8 cellular contexts compared by ENCODE assay signal in genomic region chr19:10517361-10517759, GRCh38. TPM values are rescaled to one million over a fixed set of nuclear protein-coding genes. Genes with fewer than 3 reads are reported as not detected.
DNase-seq lines count a peak whose midpoint lies in the region; ATAC-seq and TF ChIP-seq lines count a peak whose summit lies in the region.

A gene with protein sequence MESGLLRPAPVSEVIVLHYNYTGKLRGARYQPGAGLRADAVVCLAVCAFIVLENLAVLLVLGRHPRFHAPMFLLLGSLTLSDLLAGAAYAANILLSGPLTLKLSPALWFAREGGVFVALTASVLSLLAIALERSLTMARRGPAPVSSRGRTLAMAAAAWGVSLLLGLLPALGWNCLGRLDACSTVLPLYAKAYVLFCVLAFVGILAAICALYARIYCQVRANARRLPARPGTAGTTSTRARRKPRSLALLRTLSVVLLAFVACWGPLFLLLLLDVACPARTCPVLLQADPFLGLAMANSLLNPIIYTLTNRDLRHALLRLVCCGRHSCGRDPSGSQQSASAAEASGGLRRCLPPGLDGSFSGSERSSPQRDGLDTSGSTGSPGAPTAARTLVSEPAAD (minus strand): TSS chr19:10517447. CDS start chr19:10515011, 2,436 bp downstream.

- WGBS in esophagus muscularis mucosa, result 3% methylated on average over 8 of the region's 39 CpGs
- no CpG with 5 or more reads among the region's 39 CpGs for WGBS in neuronal stem cell (ENCODE audit: extremely low coverage in 2 of 2, insufficient read length in 2 of 2, insufficient replicate concordance in 1 of 2), 2 donors

- no peaks in the 10 kb centered on the region for H3K36me3 ChIP-seq in right atrium auricular region
- no peaks in the 10 kb centered on the region for H3K36me3 ChIP-seq in esophagus muscularis mucosa
- H3K36me3 ChIP-seq in neuronal stem cell (replicated peaks in 1 of 2; ENCODE audit: control insufficient read depth in 2 of 2, insufficient read depth in 2 of 2, low read length in 2 of 2), result peaks cover 0 to 3% of the 10 kb centered on the region in 2 donors

- H3K4me1 ChIP-seq in right atrium auricular region (peaks cover 0 to 31% of the 10 kb centered on the region in 2 donors), esophagus muscularis mucosa (peaks cover 20 to 35% (median 31%) of the 10 kb centered on the region in 4 donors), neuronal stem cell (ENCODE audit: control insufficient read depth in 2 of 2, insufficient read depth in 1 of 2, low read depth in 1 of 2, low read length in 2 of 2) (peaks cover 11 to 17% of the 10 kb centered on the region in 2 donors)

- intact Hi-C loops in Right ventricle myocardium superior (cut with DNase I), result no loop called here
- intact Hi-C loops in esophagus muscularis mucosa (cut with DNase I), result no loop called here

- peak within 1 kb of the TSS; percentile 91 for H2AK5ac ChIP-seq in neuronal stem cell (ENCODE audit: low read depth, low read length)

- peak within 1 kb of the TSS; percentile 68 for H2BK12ac ChIP-seq in neuronal stem cell (ENCODE audit: low read length)

- H3K9me3 ChIP-seq in right atrium auricular region (no peaks in the 10 kb centered on the region), esophagus muscularis mucosa (no peaks in the 10 kb centered on the region), neuronal stem cell (replicated peaks in 1 of 2; ENCODE audit: control insufficient read depth in 2 of 2, insufficient read depth in 1 of 2, low read depth in 1 of 2, low read length in 2 of 2) (peaks cover 0 to 3% of the 10 kb centered on the region in 2 donors)

- TF ChIP-seq POLR2A in esophagus muscularis mucosa (IDR thresholded peaks at IDR 0.05; ENCODE audit: low read depth) (no peak), erythroblast (IDR thresholded peaks at IDR 0.05; ENCODE audit: low read length) (no peak)

- no peak within 1 kb of the TSS for H4K8ac ChIP-seq in neuronal stem cell (ENCODE audit: low read depth, low read length)

- H3K18ac ChIP-seq in neuronal stem cell (ENCODE audit: low read length), result peak within 1 kb of the TSS; percentile 97

- H3K4ac ChIP-seq in neuronal stem cell (ENCODE audit: low read length), result no peak within 1 kb of the TSS

- peaks cover 5 to 22% of the 10 kb centered on the region in 2 donors for H3K27me3 ChIP-seq in right atrium auricular region
- H3K27me3 ChIP-seq in esophagus muscularis mucosa, result peaks cover 3 to 99% (median 65%) of the 10 kb centered on the region in 4 donors
- H3K27me3 ChIP-seq in neuronal stem cell (ENCODE audit: control insufficient read depth in 3 of 3, insufficient read depth in 3 of 3, low read depth in 1 of 3, low read length in 3 of 3), result peaks cover 0 to 91% (median 50%) of the 10 kb centered on the region in 3 experiments

- H2BK5ac ChIP-seq in neuronal stem cell (ENCODE audit: low read length), result peak within 1 kb of the TSS; percentile 71

- peak within 1 kb of the TSS; percentile 99 for H2BK15ac ChIP-seq in neuronal stem cell (ENCODE audit: low read length)

- peak within 1 kb of the TSS in 1 of 2 donors; percentile 45 for H3K4me3 ChIP-seq in right atrium auricular region
- H3K4me3 ChIP-seq in esophagus muscularis mucosa, result peak within 1 kb of the TSS; percentile 31 to 50 (median 34)
- peak within 1 kb of the TSS; percentile 23 to 87 for H3K4me3 ChIP-seq in neuronal stem cell (ENCODE audit: low read length in 2 of 2)

- peak within 1 kb of the TSS; percentile 71 for H3K4me2 ChIP-seq in neuronal stem cell (ENCODE audit: insufficient read depth, low read length, poor library complexity, severe bottlenecking)

- peak; percentile 44 for DNase-seq in Right ventricle myocardium superior
- DNase-seq in right atrium auricular region (ENCODE audit: low spot score), result no peak
- no peak for DNase-seq in esophagus muscularis mucosa (ENCODE audit: extremely low spot score)
- no peak for DNase-seq in neuronal stem cell (ENCODE audit: low spot score)
- DNase-seq in stimulated activated CD4-positive, alpha-beta T cell treated with anti-CD3 and anti-CD28 coated beads, Interleukin-4, amount 100 ng/mL, for 1 hour, result no peak
- no peak for DNase-seq in erythroblast (lab: John Stamatoyannopoulos, UW)

- H2BK120ac ChIP-seq in neuronal stem cell (ENCODE audit: low read depth, low read length), result peak within 1 kb of the TSS; percentile 78

- H4K91ac ChIP-seq in neuronal stem cell (ENCODE audit: low read depth, low read length, poor library complexity), result peak within 1 kb of the TSS; percentile 48

- no peak for TF ChIP-seq EP300 in esophagus muscularis mucosa (IDR thresholded peaks at IDR 0.05)

- H2AFZ ChIP-seq in neuronal stem cell (ENCODE audit: low read length), result peak within 1 kb of the TSS; percentile 52

- H3K27ac ChIP-seq in right atrium auricular region (no peak within 1 kb of the TSS), esophagus muscularis mucosa (replicated peaks in 1 of 4) (no peak within 1 kb of the TSS), neuronal stem cell (replicated peaks; ENCODE audit: low read length) (no peak within 1 kb of the TSS)

- H3K14ac ChIP-seq in neuronal stem cell (ENCODE audit: low read length), result peak within 1 kb of the TSS; percentile 32

- peaks cover 2% of the 10 kb centered on the region for H3K79me1 ChIP-seq in neuronal stem cell (ENCODE audit: low read depth, low read length)

- peak within 1 kb of the TSS; percentile 5 for H3K23ac ChIP-seq in neuronal stem cell (ENCODE audit: low read depth, low read length, poor library complexity)

- peak; percentile 49 for ATAC-seq in Right ventricle myocardium superior (ENCODE audit: poor library complexity)
- peak; percentile 66 for ATAC-seq in SK-N-SH treated with all-trans-retinoic acid at 6 μM for 48 hours
- ATAC-seq in HG02571 (IDR thresholded peaks at IDR 0.05; ENCODE audit: unreplicated experiment), result no peak

- no peak for TF ChIP-seq CTCF in right atrium auricular region (IDR thresholded peaks at IDR 0.05)
- TF ChIP-seq CTCF in esophagus muscularis mucosa (IDR thresholded peaks at IDR 0.05), result no peak

- peak within 1 kb of the TSS; percentile 75 for H3K9ac ChIP-seq in neuronal stem cell (ENCODE audit: low read depth, low read length, poor library complexity)

TF ChIP-seq in SK-N-SH treated with all-trans-retinoic acid at 6 μM for 48 hours, 23 proteins besides CTCF, POLR2A, EP300 and RAD21 (continues in another document):
- TF ChIP-seq SNAI2 (CRISPR knock-in tag; IDR thresholded peaks at IDR 0.05), result no peak
- no peak for TF ChIP-seq OSR1 (CRISPR knock-in tag; IDR thresholded peaks at IDR 0.05)
- no peak for TF ChIP-seq RARB (CRISPR knock-in tag; IDR thresholded peaks at IDR 0.05)
- no peak for TF ChIP-seq ZNF70 (CRISPR knock-in tag; IDR thresholded peaks at IDR 0.05)
- TF ChIP-seq ESRRG (CRISPR knock-in tag; IDR thresholded peaks at IDR 0.05), result no peak
- TF ChIP-seq, protein P1, sequence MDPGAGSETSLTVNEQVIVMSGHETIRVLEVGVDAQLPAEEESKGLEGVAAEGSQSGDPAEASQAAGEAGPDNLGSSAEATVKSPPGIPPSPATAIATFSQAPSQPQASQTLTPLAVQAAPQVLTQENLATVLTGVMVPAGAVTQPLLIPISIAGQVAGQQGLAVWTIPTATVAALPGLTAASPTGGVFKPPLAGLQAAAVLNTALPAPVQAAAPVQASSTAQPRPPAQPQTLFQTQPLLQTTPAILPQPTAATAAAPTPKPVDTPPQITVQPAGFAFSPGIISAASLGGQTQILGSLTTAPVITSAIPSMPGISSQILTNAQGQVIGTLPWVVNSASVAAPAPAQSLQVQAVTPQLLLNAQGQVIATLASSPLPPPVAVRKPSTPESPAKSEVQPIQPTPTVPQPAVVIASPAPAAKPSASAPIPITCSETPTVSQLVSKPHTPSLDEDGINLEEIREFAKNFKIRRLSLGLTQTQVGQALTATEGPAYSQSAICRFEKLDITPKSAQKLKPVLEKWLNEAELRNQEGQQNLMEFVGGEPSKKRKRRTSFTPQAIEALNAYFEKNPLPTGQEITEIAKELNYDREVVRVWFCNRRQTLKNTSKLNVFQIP (CRISPR knock-in tag; IDR thresholded peaks at IDR 0.05; ENCODE audit: borderline replicate concordance, low read depth), result no peak
- no peak for TF ChIP-seq ZFP3 (CRISPR knock-in tag; IDR thresholded peaks at IDR 0.05)
- no peak for TF ChIP-seq ZFP30 (CRISPR knock-in tag; IDR thresholded peaks at IDR 0.05)
- TF ChIP-seq ZNF8 (CRISPR knock-in tag; IDR thresholded peaks at IDR 0.05), result no peak
- TF ChIP-seq ISL1 (CRISPR knock-in tag; IDR thresholded peaks at IDR 0.05), result no peak
- TF ChIP-seq BACH2 (CRISPR knock-in tag; IDR thresholded peaks at IDR 0.05; ENCODE audit: borderline replicate concordance), result no peak
- TF ChIP-seq, protein P2, sequence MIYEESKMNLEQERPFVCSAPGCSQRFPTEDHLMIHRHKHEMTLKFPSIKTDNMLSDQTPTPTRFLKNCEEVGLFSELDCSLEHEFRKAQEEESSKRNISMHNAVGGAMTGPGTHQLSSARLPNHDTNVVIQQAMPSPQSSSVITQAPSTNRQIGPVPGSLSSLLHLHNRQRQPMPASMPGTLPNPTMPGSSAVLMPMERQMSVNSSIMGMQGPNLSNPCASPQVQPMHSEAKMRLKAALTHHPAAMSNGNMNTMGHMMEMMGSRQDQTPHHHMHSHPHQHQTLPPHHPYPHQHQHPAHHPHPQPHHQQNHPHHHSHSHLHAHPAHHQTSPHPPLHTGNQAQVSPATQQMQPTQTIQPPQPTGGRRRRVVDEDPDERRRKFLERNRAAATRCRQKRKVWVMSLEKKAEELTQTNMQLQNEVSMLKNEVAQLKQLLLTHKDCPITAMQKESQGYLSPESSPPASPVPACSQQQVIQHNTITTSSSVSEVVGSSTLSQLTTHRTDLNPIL (CRISPR knock-in tag; IDR thresholded peaks at IDR 0.05; ENCODE audit: low read depth), result no peak
- TF ChIP-seq GLIS3 (CRISPR knock-in tag; IDR thresholded peaks at IDR 0.05), result no peak
- no peak for TF ChIP-seq TOX (CRISPR knock-in tag; IDR thresholded peaks at IDR 0.05; ENCODE audit: borderline replicate concordance)
- TF ChIP-seq CSRNP3 (CRISPR knock-in tag; IDR thresholded peaks at IDR 0.05), result no peak

RNA-seq across cellular contexts. Expression of the gene that starts here (rescaled TPM):
- total RNA-seq in Right ventricle myocardium superior, result 0.13 TPM
- under 1 TPM; 0.12 to 0.59 TPM for total RNA-seq in right atrium auricular region
- total RNA-seq in esophagus muscularis mucosa, result not detected
- polyA plus RNA-seq in neuronal stem cell (2013, experiment 1 of 2), result 5.2 TPM
- polyA plus RNA-seq in neuronal stem cell (2013, experiment 2 of 2), result 5.2 TPM

Comparison
In these comparisons a context has a peak if more than half of its experiments do, and no peak if none do; other contexts are left out.
1. Peak in DNase-seq and ATAC-seq in Right ventricle myocardium superior; RNA of the gene not detected or under 1 TPM.